ENCODE assay signal across 15 cellular contexts in the genomic region with DNA sequence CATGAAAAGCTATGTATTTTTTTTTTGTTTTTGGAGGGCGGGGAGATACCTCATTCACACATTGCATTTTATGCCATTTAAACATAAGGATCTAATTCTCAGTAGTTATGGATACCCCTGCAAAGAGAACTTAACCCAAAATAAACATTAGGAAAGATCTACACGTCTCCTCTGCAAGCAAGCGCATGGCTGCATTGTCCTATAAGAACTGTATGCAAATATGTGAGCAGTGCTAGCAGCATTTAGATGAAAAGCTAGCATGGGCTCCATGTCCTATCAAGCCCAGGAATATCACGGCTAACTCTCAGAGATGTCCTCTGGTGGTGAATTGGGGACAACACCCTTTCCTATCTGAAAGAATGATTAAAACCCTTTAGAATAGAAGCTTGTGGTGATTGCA.
DNase-seq lines count a peak whose midpoint lies in the region; TF ChIP-seq lines count a peak whose summit lies in the region.
"Had no signal": no experiment of that assay in that cellular context is flagged by ENCODE, and none has a peak within 500 bp of the region (broad histone marks: within the 10 kb centered on the region; RNA-seq: fewer than 3 reads in every experiment).

No MANE protein-coding gene starts in this region.

- POLR2A ChIA-PET in A673 (lab: Charles Lee; ENCODE audit: low non-redundant PET): interaction anchor here (0.7 kb wide), 1 partner anchor 9 kb away, joined by 3 read pairs; no protein-coding TSS in a partner anchor

- intact Hi-C loops in A673 (cut with micrococcal nuclease; ENCODE audit: unreplicated experiment): no loop called here
- intact Hi-C loops in posterior cingulate gyrus (cut with DNase I): no loop called here

- H3K27me3 ChIP-seq in A673 (replicated peaks; ENCODE audit: insufficient read depth, low read depth, low read length, poor library complexity): no peaks in the 10 kb centered on the region
- H3K27me3 ChIP-seq: ovary, SJSA1, transverse colon had no signal

- peak; percentile 32 for DNase-seq in A673 (ENCODE audit: low spot score)
- peak; percentile 63 for DNase-seq in DMS 273 (lab: John Stamatoyannopoulos, UW; ENCODE audit: unreplicated experiment)
- DNase-seq in NCI-H774 (lab: John Stamatoyannopoulos, UW): peak; percentile 13
- peak; percentile 26 for DNase-seq in dedifferentiated amniotic fluid mesenchymal stem cell (ENCODE audit: extremely low spot score)
- no peak for DNase-seq in CD1c-positive myeloid dendritic cell (ENCODE audit: extremely low spot score)
- no peak for DNase-seq in T-helper 2 cell
- no peak for DNase-seq in activated T-cell treated with anti-CD3 and anti-CD28 coated beads, Interleukin-2, amount 50 U/mL, for 1 hour
- DNase-seq in posterior cingulate gyrus: no peak
- DNase-seq: activated CD8-positive, alpha-beta T cell treated with anti-CD3 and anti-CD28 coated beads, Interleukin-2, amount 10 ng/mL, durations not matched to agents 7 days and 5 days; AML-193; cortex of kidney had no signal

- no peak; the same call in 1 of the 2 replicates for TF ChIP-seq CTCF in A673 (conservative IDR thresholded peaks at IDR 0.05; ENCODE audit: low read depth, low read length)

- no peaks in the 10 kb centered on the region for H3K36me3 ChIP-seq in A673 (ENCODE audit: insufficient read depth, low read length, poor library complexity, severe bottlenecking)
- H3K36me3 ChIP-seq: ovary, SJSA1, transverse colon had no signal

- no peak overlapping the region for H3K27ac ChIP-seq in A673 (ENCODE audit: low read depth, low read length, poor library complexity, severe bottlenecking)
- H3K27ac ChIP-seq: KMS-11, ovary, SJSA1, transverse colon had no signal

- no peak overlapping the region for H3K4me3 ChIP-seq in A673 (ENCODE audit: low read depth, low read length, poor library complexity, severe bottlenecking)
- H3K4me3 ChIP-seq: ovary, SJSA1, transverse colon had no signal

- H3K9me3 ChIP-seq in A673 (ENCODE audit: low read depth, low read length, poor library complexity, severe bottlenecking): no peaks in the 10 kb centered on the region
- H3K9me3 ChIP-seq: ovary, SJSA1, transverse colon had no signal

- BruUV-seq in A673 (replicated peaks; lab: Mats Ljungman, UMichigan): no TSS peak

- CTCF ChIA-PET in A673 (lab: Charles Lee): no interaction called here

- peaks cover 19% of the 10 kb centered on the region for H3K4me1 ChIP-seq in A673 (ENCODE audit: insufficient read depth, low read length, poor library complexity, severe bottlenecking)

Comparison
In these comparisons a context has a peak if more than half of its experiments do, and no peak if none do; other contexts are left out.
1. DNase-seq: peak in A673 (single experiment), DMS 273 (single experiment), NCI-H774 (single experiment) and dedifferentiated amniotic fluid mesenchymal stem cell (single experiment); none in CD1c-positive myeloid dendritic cell (single experiment), T-helper 2 cell (0 of 5), activated T-cell treated with anti-CD3 and anti-CD28 coated beads, Interleukin-2, amount 50 U/mL, for 1 hour (single experiment) and posterior cingulate gyrus (0 of 10).